ENCODE assay signal across 8 cellular contexts in genomic region chr6:151806757-151807512, GRCh38. TPM values are rescaled to one million over a fixed set of nuclear protein-coding genes. Genes with fewer than 3 reads are reported as not detected.
A peak's percentile ranks its signal among the peaks of the same experiment; 100 is the strongest.
DNase-seq lines count a peak whose midpoint lies in the region; ATAC-seq and TF ChIP-seq lines count a peak whose summit lies in the region.

No MANE protein-coding gene starts in this region.

- H3K9me3 ChIP-seq in SK-N-MC (ENCODE audit: low read depth, low read length): no peaks in the 10 kb centered on the region

- H3K36me3 ChIP-seq in SK-N-MC (ENCODE audit: insufficient read depth, low read length): no peaks in the 10 kb centered on the region

- no peak overlapping the region for H3K27ac ChIP-seq in SK-N-MC

- peak; percentile 25 for ATAC-seq in GM19035 (IDR thresholded peaks at IDR 0.05; ENCODE audit: unreplicated experiment)

- H3K4me3 ChIP-seq in SK-N-MC (0 out of 2 replicates have a peak overlapping the region, but pooled peaks have one; percentile 21), fibroblast of the aortic adventitia (ENCODE audit: low read depth, low read length) (peak overlapping the region; percentile 53), retinal pigment epithelial cell (ENCODE audit: low read length) (peak overlapping the region; percentile 43)

- no peak overlapping the region for H3K9ac ChIP-seq in SK-N-MC (ENCODE audit: insufficient read length)

- DNase-seq in SK-N-MC (ENCODE audit: low read depth, low spot score) (no peak), fibroblast of the aortic adventitia (ENCODE audit: low read depth) (peak; percentile 88), retinal pigment epithelial cell (ENCODE audit: low read depth) (no peak), NCI-H446 (lab: John Stamatoyannopoulos, UW) (no peak), ACHN (no peak), globus pallidus (ENCODE audit: low spot score) (no peak), HuH-7 (ENCODE audit: low spot score) (no peak)

- TF ChIP-seq CTCF in fibroblast of the aortic adventitia (IDR thresholded peaks at IDR 0.05; ENCODE audit: insufficient read depth, low read length): no peak
- TF ChIP-seq CTCF in retinal pigment epithelial cell (conservative IDR thresholded peaks at IDR 0.05; ENCODE audit: low read depth, low read length): no peak

- in situ Hi-C loops in ACHN (cut with HindIII; ENCODE audit: low pct_ligation_motif_present, low pct_unique_long_range_greater_than_20kb, low sequenced_read_pairs): no loop called here

RNA-seq across cellular contexts. Expression of gene ESR1, which starts 0.5 kb away (rescaled TPM):
- total RNA-seq in fibroblast of the aortic adventitia (ENCODE audit: low replicate concordance): 2.7 and 3.4 TPM in 2 replicates
